1 cellular context compared by ENCODE assay signal in the genomic region with DNA sequence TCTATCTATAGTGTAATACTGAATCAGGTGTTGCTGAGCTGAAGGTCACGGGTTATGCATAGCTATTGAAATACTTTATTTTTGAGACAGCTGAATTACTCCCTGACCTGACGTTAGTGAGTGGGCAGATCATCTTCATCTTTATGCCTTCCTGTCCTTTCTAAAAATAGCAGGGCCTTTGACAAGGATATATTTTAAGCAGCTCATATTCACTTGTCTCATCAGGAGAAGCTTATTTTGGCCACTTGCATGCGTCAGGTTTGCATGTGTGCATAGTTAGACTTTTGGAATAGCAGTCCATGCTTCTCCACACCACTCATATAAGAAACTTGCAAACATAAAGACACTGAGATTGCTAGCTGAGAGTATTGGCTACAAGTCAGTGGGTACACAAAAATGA.
TF ChIP-seq lines count a peak whose summit lies in the region.

No MANE protein-coding gene starts in this region.

TF ChIP-seq in IMR-90, 13 proteins besides CTCF, POLR2A, EP300 and RAD21:
- TF ChIP-seq CHD1 (IDR thresholded peaks at IDR 0.05; ENCODE audit: low read depth, low read length) (no peak), SMC3 (IDR thresholded peaks at IDR 0.05; ENCODE audit: low read depth, low read length) (no peak), RCOR1 (IDR thresholded peaks at IDR 0.05; ENCODE audit: insufficient replicate concordance, low read length) (no peak), MAZ (IDR thresholded peaks at IDR 0.05; ENCODE audit: borderline replicate concordance, low read depth, low read length) (no peak), CEBPB (IDR thresholded peaks at IDR 0.05; ENCODE audit: low read depth, low read length) (no peak), RFX5 (IDR thresholded peaks at IDR 0.05; ENCODE audit: low read depth, low read length) (no peak), MAFK (IDR thresholded peaks at IDR 0.05; ENCODE audit: low read depth, low read length) (no peak), FOS (IDR thresholded peaks at IDR 0.05; ENCODE audit: low read depth, low read length) (no peak), BHLHE40 (IDR thresholded peaks at IDR 0.05; ENCODE audit: low read depth, low read length) (no peak), NFE2L2 (IDR thresholded peaks at IDR 0.05; ENCODE audit: low read depth, low read length) (no peak), MXI1 (IDR thresholded peaks at IDR 0.05; ENCODE audit: borderline replicate concordance, low read depth, low read length) (no peak)
- TF ChIP-seq, protein P1, sequence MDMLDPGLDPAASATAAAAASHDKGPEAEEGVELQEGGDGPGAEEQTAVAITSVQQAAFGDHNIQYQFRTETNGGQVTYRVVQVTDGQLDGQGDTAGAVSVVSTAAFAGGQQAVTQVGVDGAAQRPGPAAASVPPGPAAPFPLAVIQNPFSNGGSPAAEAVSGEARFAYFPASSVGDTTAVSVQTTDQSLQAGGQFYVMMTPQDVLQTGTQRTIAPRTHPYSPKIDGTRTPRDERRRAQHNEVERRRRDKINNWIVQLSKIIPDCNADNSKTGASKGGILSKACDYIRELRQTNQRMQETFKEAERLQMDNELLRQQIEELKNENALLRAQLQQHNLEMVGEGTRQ (IDR thresholded peaks at IDR 0.05; ENCODE audit: low read depth, low read length): no peak
- TF ChIP-seq, protein P2, sequence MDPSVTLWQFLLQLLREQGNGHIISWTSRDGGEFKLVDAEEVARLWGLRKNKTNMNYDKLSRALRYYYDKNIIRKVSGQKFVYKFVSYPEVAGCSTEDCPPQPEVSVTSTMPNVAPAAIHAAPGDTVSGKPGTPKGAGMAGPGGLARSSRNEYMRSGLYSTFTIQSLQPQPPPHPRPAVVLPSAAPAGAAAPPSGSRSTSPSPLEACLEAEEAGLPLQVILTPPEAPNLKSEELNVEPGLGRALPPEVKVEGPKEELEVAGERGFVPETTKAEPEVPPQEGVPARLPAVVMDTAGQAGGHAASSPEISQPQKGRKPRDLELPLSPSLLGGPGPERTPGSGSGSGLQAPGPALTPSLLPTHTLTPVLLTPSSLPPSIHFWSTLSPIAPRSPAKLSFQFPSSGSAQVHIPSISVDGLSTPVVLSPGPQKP (IDR thresholded peaks at IDR 0.05; ENCODE audit: borderline replicate concordance, low read depth, low read length): no peak
